ENCODE assay signal across 25 cellular contexts in genomic region chr16:56800355-56800754, GRCh38.
A peak's percentile ranks its signal among the peaks of the same experiment; 100 is the strongest.
DNase-seq lines count a peak whose midpoint lies in the region; FAIRE-seq and TF ChIP-seq lines count a peak whose summit lies in the region.
"Had no signal": no experiment of that assay in that cellular context is flagged by ENCODE, and none has a peak within 500 bp of the region (broad histone marks: within the 10 kb centered on the region; RNA-seq: fewer than 3 reads in every experiment).

No MANE protein-coding gene starts in this region.

- peaks cover 0 to 4% (median under 1%) of the 10 kb centered on the region in 4 experiments; a peak in 3 of 8 replicates for H3K36me3 ChIP-seq in H1 (ENCODE audit: control insufficient read depth in 2 of 4, insufficient read depth in 4 of 4, low read length in 3 of 4)

- no peak overlapping the region for H3K9ac ChIP-seq in H1 (replicated peaks in 1 of 4; ENCODE audit: extremely low read depth in 1 of 4, low read depth in 3 of 4, low read length in 3 of 4)

- no peak overlapping the region for H3K4me3 ChIP-seq in H1 (ENCODE audit: extremely low read depth in 1 of 4, insufficient read depth in 2 of 4, low read depth in 3 of 4, low read length in 4 of 4)
- H3K4me3 ChIP-seq: HAP-1 had no signal

- H2BK120ac ChIP-seq in H1 (replicated peaks; ENCODE audit: low read depth, low read length): no peak overlapping the region

- no peak overlapping the region for H3K4me3 Mint-ChIP-seq in osteocyte (ENCODE audit: unreplicated experiment)
- H3K4me3 Mint-ChIP-seq: activated CD4-positive, alpha-beta T cell treated with anti-CD3 and anti-CD28 coated beads for 36 hours; activated T-cell treated with anti-CD3 and anti-CD28 coated beads, Interleukin-2, amount 50 U/mL, for 4 hours; central memory CD8-positive, alpha-beta T cell; memory B cell; naive B cell had no signal

- H3K14ac ChIP-seq in H1 (ENCODE audit: insufficient read length): no peak overlapping the region

- H4K5ac ChIP-seq in H1 (ENCODE audit: insufficient read length, low read depth, low read length): no peak overlapping the region

- no peak overlapping the region for H2AK5ac ChIP-seq in H1 (ENCODE audit: low read depth, low read length)

- H3K4me2 ChIP-seq in H1 (ENCODE audit: insufficient read depth in 1 of 2, low read depth in 2 of 2, low read length in 2 of 2): no peak overlapping the region

- DNase-seq in EL (peak; percentile 57), RCC 7860 (ENCODE audit: low spot score) (peak; percentile 76), H1 (ENCODE audit: low read depth in 1 of 2, low spot score in 2 of 2) (no peak), osteocyte (ENCODE audit: extremely low spot score, unreplicated experiment) (no peak), cerebellar nuclear complex (lab: John Stamatoyannopoulos, UW) (no peak), posterior cingulate gyrus (no peak)
- no peak for DNase-seq in activated CD4-positive, CD25-positive, alpha-beta regulatory T cell treated with anti-CD3 and anti-CD28 coated beads, Interleukin-2, amount 50 U/mL, for 72 hours
- DNase-seq: activated CD4-positive, alpha-beta T cell treated with anti-CD3 and anti-CD28 coated beads for 36 hours; activated CD8-positive, alpha-beta memory T cell treated with anti-CD3 and anti-CD28 coated beads for 24 hours; activated naive CD4-positive, alpha-beta T cell treated with Interleukin-2 at 50 U/mL for 16 hours; activated T-cell treated with anti-CD3 and anti-CD28 coated beads, Interleukin-2, amount 50 U/mL, for 4 hours; amygdala; COR-L47; effector CD8-positive, alpha-beta T cell; MV-4-11; naive B cell; NCI-H2171; NCI-H69; nucleus accumbens; Right ventricle myocardium superior; stimulated activated CD4-positive, alpha-beta T cell treated with anti-CD3 and anti-CD28 coated beads, Interleukin-4, amount 100 ng/mL, for 24 hours; stimulated activated naive CD8-positive, alpha-beta T cell treated with anti-CD3 and anti-CD28 coated beads, Interleukin-15, Interleukin-2, amounts not matched to agents 100 U/mL and 50 U/mL, for 24 hours had no signal

- H3K9me3 ChIP-seq in H1 (ENCODE audit: insufficient read depth in 2 of 2, low read depth in 1 of 2, low read length in 1 of 2): no peaks in the 10 kb centered on the region
- H3K9me3 ChIP-seq: HAP-1 had no signal

- POLR2A ChIA-PET in H1 (lab: Charles Lee; ENCODE audit: partially characterized antibody): no interaction called here

- no peak overlapping the region for H4K91ac ChIP-seq in H1 (replicated peaks; ENCODE audit: insufficient read length, low read length)

- H3K27ac ChIP-seq in H1 (ENCODE audit: low read depth, low read length): no peak overlapping the region

- peaks cover 3% of the 10 kb centered on the region for H3K36me3 Mint-ChIP-seq in osteocyte (ENCODE audit: unreplicated experiment)

- CTCF ChIA-PET in H1 (lab: Charles Lee; ENCODE audit: partially characterized antibody): interaction anchor here (2.5 kb wide), 1 partner anchor 11 kb away, joined by 10 read pairs; no protein-coding TSS in a partner anchor

- no peaks in the 10 kb centered on the region for H3K27me3 Mint-ChIP-seq in osteocyte (ENCODE audit: unreplicated experiment)
- H3K27me3 Mint-ChIP-seq: activated CD4-positive, alpha-beta T cell treated with anti-CD3 and anti-CD28 coated beads for 36 hours; central memory CD8-positive, alpha-beta T cell; memory B cell; naive B cell had no signal

- no peak overlapping the region for H2BK12ac ChIP-seq in H1 (ENCODE audit: low read depth, low read length)

- H3K27ac Mint-ChIP-seq in osteocyte (ENCODE audit: unreplicated experiment): peak overlapping the region; percentile 65
- H3K27ac Mint-ChIP-seq: activated CD4-positive, alpha-beta T cell treated with anti-CD3 and anti-CD28 coated beads for 36 hours; memory B cell had no signal

- H3K79me1 ChIP-seq in H1 (ENCODE audit: low read depth, low read length): no peaks in the 10 kb centered on the region

- TF ChIP-seq POLR2A in H1 (IDR thresholded peaks at IDR 0.05; ENCODE audit: control extremely low read depth in 1 of 2, low read depth in 2 of 2, low read length in 2 of 2): no peak

- intact Hi-C loops in posterior cingulate gyrus (cut with DNase I): no loop called here

- no peaks in the 10 kb centered on the region for H3K9me3 Mint-ChIP-seq in osteocyte (ENCODE audit: unreplicated experiment)
- H3K9me3 Mint-ChIP-seq: activated T-cell treated with anti-CD3 and anti-CD28 coated beads, Interleukin-2, amount 50 U/mL, for 4 hours; central memory CD8-positive, alpha-beta T cell; memory B cell; naive B cell had no signal

- FAIRE-seq in RCC 7860 (lab: Jason Lieb, UNC) (peak; percentile 83), H1 (lab: Jason Lieb, UNC) (no peak)

- H2BK15ac ChIP-seq in H1 (ENCODE audit: low read length): peak overlapping the region; percentile 18; the same call in 1 of the 2 replicates

- TF ChIP-seq CTCF in H1 (IDR thresholded peaks at IDR 0.05; ENCODE audit: control extremely low read depth in 1 of 3, insufficient read depth in 1 of 3, low read depth in 1 of 3, low read length in 3 of 3): no peak
- TF ChIP-seq CTCF in osteocyte (IDR thresholded peaks at IDR 0.05): no peak

- H3K56ac ChIP-seq in H1 (replicated peaks; ENCODE audit: insufficient read length, low read depth, low read length): no peak overlapping the region

- H4K8ac ChIP-seq in H1 (ENCODE audit: extremely low read depth, insufficient read depth, low read length): no peak overlapping the region

- H2BK20ac ChIP-seq in H1 (ENCODE audit: low read length): no peak overlapping the region

- no peaks in the 10 kb centered on the region for H3K23me2 ChIP-seq in H1 (ENCODE audit: low read depth, low read length)

- H3K4me1 Mint-ChIP-seq in osteocyte (ENCODE audit: unreplicated experiment): peaks cover 42% of the 10 kb centered on the region
- H3K4me1 Mint-ChIP-seq: activated CD4-positive, alpha-beta T cell treated with anti-CD3 and anti-CD28 coated beads for 36 hours; central memory CD8-positive, alpha-beta T cell; memory B cell had no signal

- no peaks in the 10 kb centered on the region for H3K27me3 ChIP-seq in H1 (replicated peaks in 1 of 4; ENCODE audit: control insufficient read depth in 3 of 4, extremely low read depth in 1 of 4, insufficient read depth in 3 of 4, low read length in 3 of 4)

- H3K4ac ChIP-seq in H1 (replicated peaks; ENCODE audit: insufficient read length, low read depth, low read length): no peak overlapping the region

- TF ChIP-seq EP300 in H1 (IDR thresholded peaks at IDR 0.05; ENCODE audit: borderline replicate concordance in 1 of 2, low read depth in 2 of 2, low read length in 2 of 2): no peak

- H3K4me1 ChIP-seq in H1 (replicated peaks in 1 of 4; ENCODE audit: control insufficient read depth in 3 of 4, insufficient read depth in 4 of 4, low read length in 3 of 4): peaks cover 0 to 2% (median 0%) of the 10 kb centered on the region in 4 experiments; a peak in 1 of 7 replicates
- H3K4me1 ChIP-seq: HAP-1 had no signal

- no peak overlapping the region for H2BK5ac ChIP-seq in H1 (ENCODE audit: low read depth, low read length)

- no peak overlapping the region for H2AFZ ChIP-seq in H1 (ENCODE audit: low read length)

- 90% methylated on average over 1 of the region's 1 CpG; no CpG with 5 or more reads in 1 of the 2 experiments for WGBS in H1 (ENCODE audit: extremely low coverage in 1 of 2, insufficient coverage in 1 of 2, insufficient read length in 1 of 2, insufficient replicate concordance in 2 of 2, low coverage in 1 of 2, low lambda C conversion rate in 2 of 2, missing lambda C conversion rate in 1 of 2), 2 experiments

- no peak overlapping the region for H3K18ac ChIP-seq in H1 (ENCODE audit: extremely low read depth, low read length)

- H3K23ac ChIP-seq in H1 (ENCODE audit: insufficient read length): no peak overlapping the region

- TF ChIP-seq RAD21 in H1 (IDR thresholded peaks at IDR 0.05 in 1 of 2, conservative IDR thresholded peaks at IDR 0.05 in 1 of 2; ENCODE audit: low read depth in 2 of 2, low read length in 2 of 2): no peak

- H3K79me2 ChIP-seq in H1 (ENCODE audit: control insufficient read depth in 1 of 2, insufficient read depth in 2 of 2, low read length in 2 of 2): peaks cover 0 to 5% of the 10 kb centered on the region in 2 experiments; a peak in 2 of 4 replicates

- H4K20me1 ChIP-seq in H1 (replicated peaks in 1 of 2; ENCODE audit: control insufficient read depth in 1 of 2, insufficient read depth in 2 of 2, low read length in 2 of 2): peaks cover 0 to under 1% of the 10 kb centered on the region in 2 experiments

TF ChIP-seq in H1, 55 proteins besides CTCF, POLR2A, EP300 and RAD21:
- TF ChIP-seq TAF1 (IDR thresholded peaks at IDR 0.05; ENCODE audit: low read depth, low read length): no peak
- TF ChIP-seq HDAC6 (IDR thresholded peaks at IDR 0.05; ENCODE audit: low read depth, low read length): no peak
- no peak for TF ChIP-seq RBBP5 (IDR thresholded peaks at IDR 0.05; ENCODE audit: borderline replicate concordance, low read depth, low read length)
- no peak for TF ChIP-seq NANOG (IDR thresholded peaks at IDR 0.05; ENCODE audit: insufficient read depth, low read depth, low read length, poor library complexity, severe bottlenecking)
- no peak for TF ChIP-seq ASH2L (IDR thresholded peaks at IDR 0.05; ENCODE audit: low read length)
- no peak for TF ChIP-seq SRF (IDR thresholded peaks at IDR 0.05; ENCODE audit: low read depth, low read length)
- TF ChIP-seq CREB1 (IDR thresholded peaks at IDR 0.05): no peak
- no peak for TF ChIP-seq TCF12 (IDR thresholded peaks at IDR 0.05; ENCODE audit: low read depth, low read length)
- no peak for TF ChIP-seq PHF8 (conservative IDR thresholded peaks at IDR 0.05; ENCODE audit: low read depth, low read length)
- TF ChIP-seq YY1 (IDR thresholded peaks at IDR 0.05; ENCODE audit: low read depth, low read length): no peak
- TF ChIP-seq, protein P1, sequence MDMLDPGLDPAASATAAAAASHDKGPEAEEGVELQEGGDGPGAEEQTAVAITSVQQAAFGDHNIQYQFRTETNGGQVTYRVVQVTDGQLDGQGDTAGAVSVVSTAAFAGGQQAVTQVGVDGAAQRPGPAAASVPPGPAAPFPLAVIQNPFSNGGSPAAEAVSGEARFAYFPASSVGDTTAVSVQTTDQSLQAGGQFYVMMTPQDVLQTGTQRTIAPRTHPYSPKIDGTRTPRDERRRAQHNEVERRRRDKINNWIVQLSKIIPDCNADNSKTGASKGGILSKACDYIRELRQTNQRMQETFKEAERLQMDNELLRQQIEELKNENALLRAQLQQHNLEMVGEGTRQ (IDR thresholded peaks at IDR 0.05; ENCODE audit: low read length): no peak
- TF ChIP-seq HDAC2 (IDR thresholded peaks at IDR 0.05; ENCODE audit: borderline replicate concordance in 1 of 2, low read depth in 2 of 2, low read length in 2 of 2): no peak
- no peak for TF ChIP-seq MAFK (IDR thresholded peaks at IDR 0.05; ENCODE audit: low read depth, low read length)
- no peak for TF ChIP-seq SP4 (IDR thresholded peaks at IDR 0.05; ENCODE audit: low read length)
- TF ChIP-seq RXRA (IDR thresholded peaks at IDR 0.05; ENCODE audit: insufficient read depth, low read depth, low read length): no peak
- no peak for TF ChIP-seq CHD2 (IDR thresholded peaks at IDR 0.05; ENCODE audit: low read length)

Comparison
In these comparisons a context has a peak if more than half of its experiments do, and no peak if none do; other contexts are left out.
1. DNase-seq: peak in EL (single experiment) and RCC 7860 (single experiment); none in H1 (0 of 2), osteocyte (single experiment), cerebellar nuclear complex (0 of 2), posterior cingulate gyrus (0 of 10) and activated CD4-positive, CD25-positive, alpha-beta regulatory T cell treated with anti-CD3 and anti-CD28 coated beads, Interleukin-2, amount 50 U/mL, for 72 hours (single experiment).